In the genomic region with DNA sequence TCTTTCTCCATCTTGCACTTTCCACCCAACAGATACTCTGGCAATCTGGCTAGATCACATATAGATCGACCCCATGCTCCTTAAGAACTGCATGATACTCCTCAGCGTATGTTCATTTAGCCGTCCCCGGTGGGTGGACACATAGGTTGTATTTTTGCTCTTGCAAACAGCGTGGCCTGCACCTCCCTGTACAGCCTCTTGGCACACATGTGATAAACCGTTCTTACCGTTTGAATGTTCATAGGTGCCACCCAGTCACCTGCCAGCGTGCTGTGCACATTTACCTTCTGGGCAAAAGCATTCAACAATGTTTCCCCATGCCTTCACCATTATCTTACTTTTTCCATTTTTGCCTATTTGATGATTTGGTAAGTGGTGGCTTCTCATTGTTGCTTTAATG, we compare ENCODE assay signal across 18 cellular contexts. TPM values are rescaled to one million over a fixed set of nuclear protein-coding genes. Genes with fewer than 3 reads are reported as not detected.
A peak's percentile ranks its signal among the peaks of the same experiment; 100 is the strongest.
DNase-seq lines count a peak whose midpoint lies in the region; ATAC-seq and TF ChIP-seq lines count a peak whose summit lies in the region.
"Had no signal": no experiment of that assay in that cellular context is flagged by ENCODE, and none has a peak within 500 bp of the region (broad histone marks: within the 10 kb centered on the region; RNA-seq: fewer than 3 reads in every experiment).

No MANE protein-coding gene starts in this region.

- H3K27me3 Mint-ChIP-seq in activated CD4-positive, alpha-beta T cell treated with anti-CD3 and anti-CD28 coated beads for 36 hours, result no peaks in the 10 kb centered on the region
- H3K27me3 Mint-ChIP-seq in natural killer cell treated with Interleukin-12 subunit alpha and Interleukin-12 subunit beta and Interleukin-15 and Interleukin-18, amount 100 ng/mL, for 72 hours, result peaks cover 4 to 18% of the 10 kb centered on the region in 2 donors
- H3K27me3 Mint-ChIP-seq in natural killer cell (ENCODE audit: low read depth in 2 of 2) (peaks cover 3 to 8% of the 10 kb centered on the region in 2 donors), type B pancreatic cell (no peaks in the 10 kb centered on the region)

- H3K4me3 ChIP-seq in epithelial cell of proximal tubule (ENCODE audit: low read depth, low read length), result no peak overlapping the region

- CTCF ChIA-PET in activated CD4-positive, alpha-beta T cell treated with anti-CD3 and anti-CD28 coated beads for 36 hours (lab: Charles Lee), result interaction anchor here (0.5 to 1.9 kb wide), 7 partner anchors 92 to 299 kb away, joined by 3 to 11 read pairs (median 4); no protein-coding TSS in a partner anchor

- H3K4me1 Mint-ChIP-seq in activated CD4-positive, alpha-beta T cell treated with anti-CD3 and anti-CD28 coated beads for 36 hours, result peaks cover 44% of the 10 kb centered on the region
- peaks cover 41 to 50% of the 10 kb centered on the region in 2 donors for H3K4me1 Mint-ChIP-seq in natural killer cell treated with Interleukin-12 subunit alpha and Interleukin-12 subunit beta and Interleukin-15 and Interleukin-18, amount 100 ng/mL, for 72 hours (ENCODE audit: low read depth in 2 of 2)
- H3K4me1 Mint-ChIP-seq in natural killer cell (peaks cover 15 to 18% of the 10 kb centered on the region in 2 donors), type B pancreatic cell (ENCODE audit: unreplicated experiment) (peaks cover 4% of the 10 kb centered on the region)

- no peak for DNase-seq in activated CD4-positive, alpha-beta T cell treated with anti-CD3 and anti-CD28 coated beads for 36 hours
- no peak for DNase-seq in activated CD4-positive, alpha-beta T cell treated with anti-CD3 and anti-CD28 coated beads, Interleukin-2, amount 50 U/mL, for 4 hours
- no peak for DNase-seq in natural killer cell treated with Interleukin-12 subunit alpha and Interleukin-12 subunit beta and Interleukin-15 and Interleukin-18, amount 100 ng/mL, for 72 hours (ENCODE audit: low spot score)
- DNase-seq in natural killer cell, result no peak
- DNase-seq in epithelial cell of proximal tubule (ENCODE audit: low read depth), result no peak
- DNase-seq in type B pancreatic cell (ENCODE audit: extremely low spot score, unreplicated experiment), result no peak
- DNase-seq in NOMO-1 treated with DMSO at 0.1 percent for 48 hours (lab: John Stamatoyannopoulos, UW; ENCODE audit: unreplicated experiment), result no peak
- DNase-seq in GM03348 (ENCODE audit: low spot score), result no peak
- DNase-seq: C1 segment of cervical spinal cord, DMS79 treated with DMSO at 0.1 percent for 48 hours, GOT3, HFFc6, NCI-H1436 treated with DMSO at 0.1 percent for 48 hours, NCI-H2081, NCI-H2227 treated with DMSO at 0.1 percent for 48 hours, NCI-H526 had no signal

- H3K36me3 Mint-ChIP-seq in activated CD4-positive, alpha-beta T cell treated with anti-CD3 and anti-CD28 coated beads for 36 hours (ENCODE audit: low read depth), result no peaks in the 10 kb centered on the region
- H3K36me3 Mint-ChIP-seq in natural killer cell treated with Interleukin-12 subunit alpha and Interleukin-12 subunit beta and Interleukin-15 and Interleukin-18, amount 100 ng/mL, for 72 hours, result no peaks in the 10 kb centered on the region
- H3K36me3 Mint-ChIP-seq in natural killer cell (no peaks in the 10 kb centered on the region), type B pancreatic cell (no peaks in the 10 kb centered on the region)

- H3K27ac Mint-ChIP-seq in activated CD4-positive, alpha-beta T cell treated with anti-CD3 and anti-CD28 coated beads for 36 hours, result peak overlapping the region; percentile 90
- peak overlapping the region in 1 of 2 donors; percentile 58 for H3K27ac Mint-ChIP-seq in natural killer cell treated with Interleukin-12 subunit alpha and Interleukin-12 subunit beta and Interleukin-15 and Interleukin-18, amount 100 ng/mL, for 72 hours
- no peak overlapping the region for H3K27ac Mint-ChIP-seq in natural killer cell
- peak overlapping the region; percentile 1 for H3K27ac Mint-ChIP-seq in type B pancreatic cell
- H3K27ac Mint-ChIP-seq: HFFc6 had no signal

- intact Hi-C loops in activated CD4-positive, alpha-beta T cell treated with anti-CD3 and anti-CD28 coated beads for 36 hours (cut with DNase I, micrococcal nuclease), result loop anchor here in 1 of 2 experiments (5.0 kb wide), 1 partner anchor 49 kb away; no protein-coding TSS in a partner anchor
- intact Hi-C loops in natural killer cell (cut with micrococcal nuclease), result no loop called here

- TF ChIP-seq CTCF in natural killer cell (IDR thresholded peaks at IDR 0.05), result no peak
- TF ChIP-seq CTCF in epithelial cell of proximal tubule (conservative IDR thresholded peaks at IDR 0.05; ENCODE audit: low read depth, low read length), result peak; percentile 38
- no peak for TF ChIP-seq CTCF in type B pancreatic cell (conservative IDR thresholded peaks at IDR 0.05)

- no peaks in the 10 kb centered on the region for H3K9me3 Mint-ChIP-seq in activated CD4-positive, alpha-beta T cell treated with anti-CD3 and anti-CD28 coated beads for 36 hours (ENCODE audit: low read depth)
- no peaks in the 10 kb centered on the region for H3K9me3 Mint-ChIP-seq in natural killer cell treated with Interleukin-12 subunit alpha and Interleukin-12 subunit beta and Interleukin-15 and Interleukin-18, amount 100 ng/mL, for 72 hours
- H3K9me3 Mint-ChIP-seq in natural killer cell (no peaks in the 10 kb centered on the region), type B pancreatic cell (no peaks in the 10 kb centered on the region)
- H3K9me3 Mint-ChIP-seq: HFFc6 had no signal

- no peak for ATAC-seq in activated CD4-positive, alpha-beta T cell treated with anti-CD3 and anti-CD28 coated beads for 36 hours
- ATAC-seq in natural killer cell treated with Interleukin-12 subunit alpha and Interleukin-12 subunit beta and Interleukin-15 and Interleukin-18, amount 100 ng/mL, for 72 hours, result no peak
- no peak for ATAC-seq in natural killer cell
- ATAC-seq: Right ventricle myocardium inferior had no signal

- POLR2A ChIA-PET in activated CD4-positive, alpha-beta T cell treated with anti-CD3 and anti-CD28 coated beads for 36 hours (lab: Charles Lee), result interaction anchor here (0.9 to 1.2 kb wide), 5 partner anchors 7 to 168 kb away, joined by 3 to 8 read pairs (median 5); partner anchors contain the start of gene SOCS1

- no peak overlapping the region for H3K4me3 Mint-ChIP-seq in activated CD4-positive, alpha-beta T cell treated with anti-CD3 and anti-CD28 coated beads for 36 hours
- H3K4me3 Mint-ChIP-seq in natural killer cell treated with Interleukin-12 subunit alpha and Interleukin-12 subunit beta and Interleukin-15 and Interleukin-18, amount 100 ng/mL, for 72 hours, result peak overlapping the region; percentile 26
- no peak overlapping the region for H3K4me3 Mint-ChIP-seq in natural killer cell
- no peak overlapping the region for H3K4me3 Mint-ChIP-seq in type B pancreatic cell
- H3K4me3 Mint-ChIP-seq: HFFc6 had no signal

RNA-seq across cellular contexts. Expression of gene TNP2, which starts 6.2 kb away (rescaled TPM):
- not detected for total RNA-seq in activated CD4-positive, alpha-beta T cell treated with anti-CD3 and anti-CD28 coated beads for 36 hours
- not detected for total RNA-seq in natural killer cell treated with Interleukin-12 subunit alpha and Interleukin-12 subunit beta and Interleukin-15 and Interleukin-18, amount 100 ng/mL, for 72 hours
- total RNA-seq in natural killer cell (not detected), epithelial cell of proximal tubule (not detected in 2 replicates), type B pancreatic cell (ENCODE audit: low replicate concordance) (not detected in 2 replicates)
- total RNA-seq: A172, HFFc6, Right ventricle myocardium inferior had no signal

RNA-seq across cellular contexts. Expression of gene SOCS1, which starts 6.9 kb away (rescaled TPM):
- total RNA-seq in activated CD4-positive, alpha-beta T cell treated with anti-CD3 and anti-CD28 coated beads for 36 hours, result 100 to 1,000 TPM in 1 of 2 experiments, 10 to 100 TPM in 1; 100.0 to 103 TPM
- total RNA-seq in natural killer cell treated with Interleukin-12 subunit alpha and Interleukin-12 subunit beta and Interleukin-15 and Interleukin-18, amount 100 ng/mL, for 72 hours, result 100 to 1,000 TPM; 199 to 299 TPM
- 10 to 100 TPM; 21.7 to 74.7 (median 27.2) TPM for total RNA-seq in natural killer cell
- 1.5 and 4.6 TPM in 2 replicates for total RNA-seq in epithelial cell of proximal tubule
- 14.5 and 28.6 TPM in 2 replicates for total RNA-seq in type B pancreatic cell (ENCODE audit: low replicate concordance)
- total RNA-seq: A172 had no signal

RNA-seq across cellular contexts. Expression of gene PRM3, which starts 10.5 kb away (rescaled TPM):
- total RNA-seq in activated CD4-positive, alpha-beta T cell treated with anti-CD3 and anti-CD28 coated beads for 36 hours, result not detected
- not detected for total RNA-seq in natural killer cell treated with Interleukin-12 subunit alpha and Interleukin-12 subunit beta and Interleukin-15 and Interleukin-18, amount 100 ng/mL, for 72 hours
- total RNA-seq in natural killer cell (not detected), epithelial cell of proximal tubule (not detected in 2 replicates), type B pancreatic cell (ENCODE audit: low replicate concordance) (not detected in 2 replicates)
- total RNA-seq: A172, HFFc6, Right ventricle myocardium inferior had no signal

RNA-seq across cellular contexts. Expression of gene PRM2, which starts 13.4 kb away (rescaled TPM):
- not detected for total RNA-seq in activated CD4-positive, alpha-beta T cell treated with anti-CD3 and anti-CD28 coated beads for 36 hours
- total RNA-seq in natural killer cell treated with Interleukin-12 subunit alpha and Interleukin-12 subunit beta and Interleukin-15 and Interleukin-18, amount 100 ng/mL, for 72 hours, result not detected
- total RNA-seq in natural killer cell (not detected), epithelial cell of proximal tubule (not detected in 2 replicates), type B pancreatic cell (ENCODE audit: low replicate concordance) (not detected in 2 replicates)
- total RNA-seq: A172, HFFc6, Right ventricle myocardium inferior had no signal

RNA-seq across cellular contexts. Expression of gene PRM1, which starts 18.2 kb away (rescaled TPM):
- not detected for total RNA-seq in activated CD4-positive, alpha-beta T cell treated with anti-CD3 and anti-CD28 coated beads for 36 hours
- not detected for total RNA-seq in natural killer cell treated with Interleukin-12 subunit alpha and Interleukin-12 subunit beta and Interleukin-15 and Interleukin-18, amount 100 ng/mL, for 72 hours
- total RNA-seq in natural killer cell (not detected), epithelial cell of proximal tubule (not detected in 2 replicates), type B pancreatic cell (ENCODE audit: low replicate concordance) (not detected in 2 replicates)
- total RNA-seq: A172, HFFc6, Right ventricle myocardium inferior had no signal

Comparison
In these comparisons a context has a peak if more than half of its experiments do, and no peak if none do; other contexts are left out.
1. H3K27ac Mint-ChIP-seq: peak in activated CD4-positive, alpha-beta T cell treated with anti-CD3 and anti-CD28 coated beads for 36 hours (single experiment) and type B pancreatic cell (single experiment); none in natural killer cell (0 of 2).